ENCODE assay signal across 26 cellular contexts in genomic region chr5:35186749-35187148, GRCh38. TPM values are rescaled to one million over a fixed set of nuclear protein-coding genes. Genes with fewer than 3 reads are reported as not detected.
"Had no signal": no experiment of that assay in that cellular context is flagged by ENCODE, and none has a peak within 500 bp of the region (broad histone marks: within the 10 kb centered on the region; RNA-seq: fewer than 3 reads in every experiment).

No MANE protein-coding gene starts in this region.

- H3K27me3 ChIP-seq: gastrocnemius medialis, left lung, neutrophil, pancreas, right atrium auricular region, tibial nerve, vagina had no signal

- H3K36me3 ChIP-seq: gastrocnemius medialis, left lung, neutrophil, pancreas, prostate gland, right atrium auricular region, thoracic aorta, tibial nerve, vagina had no signal

- DNase-seq: effector CD8-positive, alpha-beta T cell; endodermal cell; foreskin fibroblast; gastrocnemius medialis; head of caudate nucleus; kidney; left lung; mesenchymal stem cell; midbrain; natural killer cell; pancreas; stimulated activated CD4-positive, alpha-beta T cell treated with anti-CD3 and anti-CD28 coated beads, Interleukin-2, amount 100 ng/mL, for 24 hours; stimulated activated CD4-positive, alpha-beta T cell treated with anti-CD3 and anti-CD28 coated beads, Interleukin-4, amount 100 ng/mL, for 4 hours; stimulated activated naive CD8-positive, alpha-beta T cell treated with anti-CD3 and anti-CD28 coated beads, Interleukin-15, Interleukin-2, amounts not matched to agents 100 U/mL and 50 U/mL, for 24 hours had no signal

- H3K9me3 ChIP-seq: gastrocnemius medialis, left lung, neutrophil, pancreas, prostate gland, right atrium auricular region, thoracic aorta, tibial nerve, vagina had no signal

- H3K27ac ChIP-seq: epithelial cell of prostate, gastrocnemius medialis, left lung, neutrophil, prostate gland, right atrium auricular region, thoracic aorta, tibial nerve, vagina had no signal

- H3K4me1 ChIP-seq: gastrocnemius medialis, left lung, prostate gland, right atrium auricular region, tibial nerve, vagina had no signal

- ATAC-seq: esophagus mucosa; gastrocnemius medialis; left lung; natural killer cell; sciatic nerve; stimulated activated memory B cell treated with anti-CD40 and anti-IgM and Interleukin-4, amounts not matched to agents 10 μg/mL and 1 μg/mL and 100 μg/mL, for 72 hours; stimulated activated naive CD8-positive, alpha-beta T cell treated with anti-CD3 and anti-CD28 coated beads, Interleukin-15, Interleukin-2, amounts not matched to agents 100 U/mL and 50 U/mL, for 24 hours had no signal

- H3K4me3 ChIP-seq: gastrocnemius medialis, left lung, pancreas, prostate gland, right atrium auricular region, thoracic aorta, tibial nerve, vagina had no signal

RNA-seq across cellular contexts. Expression of gene PRLR, which starts 43.5 kb away (rescaled TPM):
- total RNA-seq: glomerular endothelial cell, lung microvascular endothelial cell had no signal
